ENCODE assay signal across 1 cellular context in genomic region chr14:25032092-25032784, GRCh38.
TF ChIP-seq lines count a peak whose summit lies in the region.

No MANE protein-coding gene starts in this region.

TF ChIP-seq in HepG2, 621 proteins besides CTCF, POLR2A, EP300 and RAD21 (continued from another document and continues in another):
- no peak for TF ChIP-seq GLMP (CRISPR knock-in tag; IDR thresholded peaks at IDR 0.05; ENCODE audit: borderline replicate concordance)
- peak; percentile 66; the same call in 1 of the 2 replicates for TF ChIP-seq BORCS8-MEF2B (CRISPR knock-in tag; IDR thresholded peaks at IDR 0.05)
- 0 out of 2 replicates have a peak, but pooled peaks have one; percentile 39 for TF ChIP-seq ZNF775 (CRISPR knock-in tag; IDR thresholded peaks at IDR 0.05; ENCODE audit: borderline replicate concordance)
- TF ChIP-seq, protein P1, sequence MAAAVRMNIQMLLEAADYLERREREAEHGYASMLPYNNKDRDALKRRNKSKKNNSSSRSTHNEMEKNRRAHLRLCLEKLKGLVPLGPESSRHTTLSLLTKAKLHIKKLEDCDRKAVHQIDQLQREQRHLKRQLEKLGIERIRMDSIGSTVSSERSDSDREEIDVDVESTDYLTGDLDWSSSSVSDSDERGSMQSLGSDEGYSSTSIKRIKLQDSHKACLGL (CRISPR knock-in tag; IDR thresholded peaks at IDR 0.05), result no peak
- TF ChIP-seq, protein P2, sequence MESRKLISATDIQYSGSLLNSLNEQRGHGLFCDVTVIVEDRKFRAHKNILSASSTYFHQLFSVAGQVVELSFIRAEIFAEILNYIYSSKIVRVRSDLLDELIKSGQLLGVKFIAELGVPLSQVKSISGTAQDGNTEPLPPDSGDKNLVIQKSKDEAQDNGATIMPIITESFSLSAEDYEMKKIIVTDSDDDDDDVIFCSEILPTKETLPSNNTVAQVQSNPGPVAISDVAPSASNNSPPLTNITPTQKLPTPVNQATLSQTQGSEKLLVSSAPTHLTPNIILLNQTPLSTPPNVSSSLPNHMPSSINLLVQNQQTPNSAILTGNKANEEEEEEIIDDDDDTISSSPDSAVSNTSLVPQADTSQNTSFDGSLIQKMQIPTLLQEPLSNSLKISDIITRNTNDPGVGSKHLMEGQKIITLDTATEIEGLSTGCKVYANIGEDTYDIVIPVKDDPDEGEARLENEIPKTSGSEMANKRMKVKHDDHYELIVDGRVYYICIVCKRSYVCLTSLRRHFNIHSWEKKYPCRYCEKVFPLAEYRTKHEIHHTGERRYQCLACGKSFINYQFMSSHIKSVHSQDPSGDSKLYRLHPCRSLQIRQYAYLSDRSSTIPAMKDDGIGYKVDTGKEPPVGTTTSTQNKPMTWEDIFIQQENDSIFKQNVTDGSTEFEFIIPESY (CRISPR knock-in tag; IDR thresholded peaks at IDR 0.05), result peak; percentile 52; the same call in 1 of the 2 replicates
- TF ChIP-seq ZNF3 (CRISPR knock-in tag; IDR thresholded peaks at IDR 0.05), result no peak
- peak; percentile 44; the same call in 1 of the 2 replicates for TF ChIP-seq ZBTB26 (CRISPR knock-in tag; IDR thresholded peaks at IDR 0.05; ENCODE audit: borderline replicate concordance)
- TF ChIP-seq TAF1 (CRISPR knock-in tag; IDR thresholded peaks at IDR 0.05), result peak; percentile 50
- no peak for TF ChIP-seq THAP7 (CRISPR knock-in tag; IDR thresholded peaks at IDR 0.05)
- TF ChIP-seq, protein P3, sequence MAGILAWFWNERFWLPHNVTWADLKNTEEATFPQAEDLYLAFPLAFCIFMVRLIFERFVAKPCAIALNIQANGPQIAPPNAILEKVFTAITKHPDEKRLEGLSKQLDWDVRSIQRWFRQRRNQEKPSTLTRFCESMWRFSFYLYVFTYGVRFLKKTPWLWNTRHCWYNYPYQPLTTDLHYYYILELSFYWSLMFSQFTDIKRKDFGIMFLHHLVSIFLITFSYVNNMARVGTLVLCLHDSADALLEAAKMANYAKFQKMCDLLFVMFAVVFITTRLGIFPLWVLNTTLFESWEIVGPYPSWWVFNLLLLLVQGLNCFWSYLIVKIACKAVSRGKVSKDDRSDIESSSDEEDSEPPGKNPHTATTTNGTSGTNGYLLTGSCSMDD (CRISPR knock-in tag; IDR thresholded peaks at IDR 0.05), result no peak
- peak; percentile 85 for TF ChIP-seq ZFY (CRISPR knock-in tag; IDR thresholded peaks at IDR 0.05)
- no peak for TF ChIP-seq NFATC3 (CRISPR knock-in tag; IDR thresholded peaks at IDR 0.05)
- TF ChIP-seq GMEB1 (CRISPR knock-in tag; IDR thresholded peaks at IDR 0.05; ENCODE audit: borderline replicate concordance), result 0 out of 2 replicates have a peak, but pooled peaks have one; percentile 16
- TF ChIP-seq FOSL2 (CRISPR knock-in tag; IDR thresholded peaks at IDR 0.05), result peak; percentile 58; the same call in 1 of the 2 replicates
- TF ChIP-seq GABPA (IDR thresholded peaks at IDR 0.05; ENCODE audit: low read depth, low read length), result no peak
- TF ChIP-seq GABPA (CRISPR knock-in tag; IDR thresholded peaks at IDR 0.05; ENCODE audit: low read depth), result peak; percentile 46
- TF ChIP-seq HOXA5 (CRISPR knock-in tag; IDR thresholded peaks at IDR 0.05), result no peak
- no peak for TF ChIP-seq PRPF4 (IDR thresholded peaks at IDR 0.05; ENCODE audit: low read depth, low read length, poor library complexity, severe bottlenecking)
- peak; percentile 79; the same call in 1 of the 2 replicates for TF ChIP-seq ZNF205 (CRISPR knock-in tag; IDR thresholded peaks at IDR 0.05)
- TF ChIP-seq CHCHD3 (CRISPR knock-in tag; IDR thresholded peaks at IDR 0.05), result no peak
- peak; percentile 61; the same call in 1 of the 2 replicates for TF ChIP-seq MXD4 (CRISPR knock-in tag; IDR thresholded peaks at IDR 0.05)
- no peak for TF ChIP-seq SP1 (IDR thresholded peaks at IDR 0.05)
- TF ChIP-seq SP1 (CRISPR knock-in tag; IDR thresholded peaks at IDR 0.05), result peak; percentile 51; the same call in 1 of the 2 replicates
- no peak for TF ChIP-seq SUZ12 (IDR thresholded peaks at IDR 0.05; ENCODE audit: low read depth, low read length)
- TF ChIP-seq DNMT3B (CRISPR knock-in tag; conservative IDR thresholded peaks at IDR 0.05), result 0 out of 2 replicates have a peak, but pooled peaks have one; percentile 58
- no peak for TF ChIP-seq ZNF468 (CRISPR knock-in tag; IDR thresholded peaks at IDR 0.05)
- TF ChIP-seq MIXL1 (CRISPR knock-in tag; IDR thresholded peaks at IDR 0.05), result no peak; the same call in 1 of the 2 replicates
- TF ChIP-seq CENPT (CRISPR knock-in tag; IDR thresholded peaks at IDR 0.05; ENCODE audit: low read depth), result no peak
- TF ChIP-seq ASH2L (IDR thresholded peaks at IDR 0.05; ENCODE audit: insufficient read length, low read depth, low read length), result peak; percentile 78
- TF ChIP-seq ZNF556 (CRISPR knock-in tag; IDR thresholded peaks at IDR 0.05; ENCODE audit: borderline replicate concordance), result peak; percentile 88; the same call in 1 of the 2 replicates
- peak; percentile 76; the same call in 1 of the 2 replicates for TF ChIP-seq RFXAP (CRISPR knock-in tag; IDR thresholded peaks at IDR 0.05; ENCODE audit: borderline replicate concordance)
- no peak; the same call in 1 of the 2 replicates for TF ChIP-seq RCOR2 (CRISPR knock-in tag; IDR thresholded peaks at IDR 0.05)
- TF ChIP-seq ZNF589 (CRISPR knock-in tag; conservative IDR thresholded peaks at IDR 0.05), result no peak
- TF ChIP-seq, protein P4, sequence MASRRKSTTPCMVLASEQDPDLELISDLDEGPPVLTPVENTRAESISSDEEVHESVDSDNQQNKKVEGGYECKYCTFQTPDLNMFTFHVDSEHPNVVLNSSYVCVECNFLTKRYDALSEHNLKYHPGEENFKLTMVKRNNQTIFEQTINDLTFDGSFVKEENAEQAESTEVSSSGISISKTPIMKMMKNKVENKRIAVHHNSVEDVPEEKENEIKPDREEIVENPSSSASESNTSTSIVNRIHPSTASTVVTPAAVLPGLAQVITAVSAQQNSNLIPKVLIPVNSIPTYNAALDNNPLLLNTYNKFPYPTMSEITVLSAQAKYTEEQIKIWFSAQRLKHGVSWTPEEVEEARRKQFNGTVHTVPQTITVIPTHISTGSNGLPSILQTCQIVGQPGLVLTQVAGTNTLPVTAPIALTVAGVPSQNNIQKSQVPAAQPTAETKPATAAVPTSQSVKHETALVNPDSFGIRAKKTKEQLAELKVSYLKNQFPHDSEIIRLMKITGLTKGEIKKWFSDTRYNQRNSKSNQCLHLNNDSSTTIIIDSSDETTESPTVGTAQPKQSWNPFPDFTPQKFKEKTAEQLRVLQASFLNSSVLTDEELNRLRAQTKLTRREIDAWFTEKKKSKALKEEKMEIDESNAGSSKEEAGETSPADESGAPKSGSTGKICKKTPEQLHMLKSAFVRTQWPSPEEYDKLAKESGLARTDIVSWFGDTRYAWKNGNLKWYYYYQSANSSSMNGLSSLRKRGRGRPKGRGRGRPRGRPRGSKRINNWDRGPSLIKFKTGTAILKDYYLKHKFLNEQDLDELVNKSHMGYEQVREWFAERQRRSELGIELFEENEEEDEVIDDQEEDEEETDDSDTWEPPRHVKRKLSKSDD (CRISPR knock-in tag; IDR thresholded peaks at IDR 0.05; ENCODE audit: low read depth), result no peak
- no peak for TF ChIP-seq SOX13 (IDR thresholded peaks at IDR 0.05)
- TF ChIP-seq SOX13 (CRISPR knock-in tag; conservative IDR thresholded peaks at IDR 0.05 in 1 of 2, IDR thresholded peaks at IDR 0.05 in 1 of 2), result peak in 1 of 2 experiments; percentile 59; a peak in 2 of 4 replicates
- peak; percentile 52 for TF ChIP-seq POLR2G (IDR thresholded peaks at IDR 0.05; ENCODE audit: low read depth, low read length)
- TF ChIP-seq YEATS4 (CRISPR knock-in tag; IDR thresholded peaks at IDR 0.05; ENCODE audit: borderline replicate concordance), result peak; percentile 59; the same call in 1 of the 2 replicates
- no peak; the same call in 1 of the 2 replicates for TF ChIP-seq BRF2 (CRISPR knock-in tag; IDR thresholded peaks at IDR 0.05)
- 0 out of 2 replicates have a peak, but pooled peaks have one; percentile 49 for TF ChIP-seq SIN3A (IDR thresholded peaks at IDR 0.05; ENCODE audit: borderline replicate concordance, low read depth, low read length)
- no peak for TF ChIP-seq ZBTB34 (CRISPR knock-in tag; IDR thresholded peaks at IDR 0.05)
- no peak for TF ChIP-seq ZNF878 (CRISPR knock-in tag; IDR thresholded peaks at IDR 0.05)
- no peak for TF ChIP-seq ZNF746 (CRISPR knock-in tag; IDR thresholded peaks at IDR 0.05)
- peak; percentile 36; the same call in 1 of the 3 replicates for TF ChIP-seq MXI1 (IDR thresholded peaks at IDR 0.05; ENCODE audit: borderline replicate concordance, low read depth, low read length)
- TF ChIP-seq HCFC1 (IDR thresholded peaks at IDR 0.05; ENCODE audit: low read depth, low read length), result 0 out of 2 replicates have a peak, but pooled peaks have one; percentile 10
- peak; percentile 53; the same call in 1 of the 2 replicates for TF ChIP-seq POLR2AphosphoS5 (IDR thresholded peaks at IDR 0.05; ENCODE audit: low read depth, low read length)
- no peak for TF ChIP-seq ZNF180 (CRISPR knock-in tag; IDR thresholded peaks at IDR 0.05; ENCODE audit: borderline replicate concordance, low read depth)
- TF ChIP-seq, protein P5, sequence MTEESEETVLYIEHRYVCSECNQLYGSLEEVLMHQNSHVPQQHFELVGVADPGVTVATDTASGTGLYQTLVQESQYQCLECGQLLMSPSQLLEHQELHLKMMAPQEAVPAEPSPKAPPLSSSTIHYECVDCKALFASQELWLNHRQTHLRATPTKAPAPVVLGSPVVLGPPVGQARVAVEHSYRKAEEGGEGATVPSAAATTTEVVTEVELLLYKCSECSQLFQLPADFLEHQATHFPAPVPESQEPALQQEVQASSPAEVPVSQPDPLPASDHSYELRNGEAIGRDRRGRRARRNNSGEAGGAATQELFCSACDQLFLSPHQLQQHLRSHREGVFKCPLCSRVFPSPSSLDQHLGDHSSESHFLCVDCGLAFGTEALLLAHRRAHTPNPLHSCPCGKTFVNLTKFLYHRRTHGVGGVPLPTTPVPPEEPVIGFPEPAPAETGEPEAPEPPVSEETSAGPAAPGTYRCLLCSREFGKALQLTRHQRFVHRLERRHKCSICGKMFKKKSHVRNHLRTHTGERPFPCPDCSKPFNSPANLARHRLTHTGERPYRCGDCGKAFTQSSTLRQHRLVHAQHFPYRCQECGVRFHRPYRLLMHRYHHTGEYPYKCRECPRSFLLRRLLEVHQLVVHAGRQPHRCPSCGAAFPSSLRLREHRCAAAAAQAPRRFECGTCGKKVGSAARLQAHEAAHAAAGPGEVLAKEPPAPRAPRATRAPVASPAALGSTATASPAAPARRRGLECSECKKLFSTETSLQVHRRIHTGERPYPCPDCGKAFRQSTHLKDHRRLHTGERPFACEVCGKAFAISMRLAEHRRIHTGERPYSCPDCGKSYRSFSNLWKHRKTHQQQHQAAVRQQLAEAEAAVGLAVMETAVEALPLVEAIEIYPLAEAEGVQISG (CRISPR knock-in tag; IDR thresholded peaks at IDR 0.05), result peak; percentile 99
- TF ChIP-seq ZKSCAN1 (IDR thresholded peaks at IDR 0.05; ENCODE audit: low read length), result peak; percentile 18; the same call in 1 of the 2 replicates
- 0 out of 2 replicates have a peak, but pooled peaks have one; percentile 19 for TF ChIP-seq ATAD3A (CRISPR knock-in tag; IDR thresholded peaks at IDR 0.05)
